ENCODE assay signal across 1 cellular context in genomic region chr2:182064024-182064880, GRCh38.
TF ChIP-seq lines count a peak whose summit lies in the region.

No MANE protein-coding gene starts in this region.

TF ChIP-seq in SK-N-SH treated with all-trans-retinoic acid at 6 μM for 48 hours, 23 proteins besides CTCF, POLR2A, EP300 and RAD21 (continued from another document):
- TF ChIP-seq, protein P1, sequence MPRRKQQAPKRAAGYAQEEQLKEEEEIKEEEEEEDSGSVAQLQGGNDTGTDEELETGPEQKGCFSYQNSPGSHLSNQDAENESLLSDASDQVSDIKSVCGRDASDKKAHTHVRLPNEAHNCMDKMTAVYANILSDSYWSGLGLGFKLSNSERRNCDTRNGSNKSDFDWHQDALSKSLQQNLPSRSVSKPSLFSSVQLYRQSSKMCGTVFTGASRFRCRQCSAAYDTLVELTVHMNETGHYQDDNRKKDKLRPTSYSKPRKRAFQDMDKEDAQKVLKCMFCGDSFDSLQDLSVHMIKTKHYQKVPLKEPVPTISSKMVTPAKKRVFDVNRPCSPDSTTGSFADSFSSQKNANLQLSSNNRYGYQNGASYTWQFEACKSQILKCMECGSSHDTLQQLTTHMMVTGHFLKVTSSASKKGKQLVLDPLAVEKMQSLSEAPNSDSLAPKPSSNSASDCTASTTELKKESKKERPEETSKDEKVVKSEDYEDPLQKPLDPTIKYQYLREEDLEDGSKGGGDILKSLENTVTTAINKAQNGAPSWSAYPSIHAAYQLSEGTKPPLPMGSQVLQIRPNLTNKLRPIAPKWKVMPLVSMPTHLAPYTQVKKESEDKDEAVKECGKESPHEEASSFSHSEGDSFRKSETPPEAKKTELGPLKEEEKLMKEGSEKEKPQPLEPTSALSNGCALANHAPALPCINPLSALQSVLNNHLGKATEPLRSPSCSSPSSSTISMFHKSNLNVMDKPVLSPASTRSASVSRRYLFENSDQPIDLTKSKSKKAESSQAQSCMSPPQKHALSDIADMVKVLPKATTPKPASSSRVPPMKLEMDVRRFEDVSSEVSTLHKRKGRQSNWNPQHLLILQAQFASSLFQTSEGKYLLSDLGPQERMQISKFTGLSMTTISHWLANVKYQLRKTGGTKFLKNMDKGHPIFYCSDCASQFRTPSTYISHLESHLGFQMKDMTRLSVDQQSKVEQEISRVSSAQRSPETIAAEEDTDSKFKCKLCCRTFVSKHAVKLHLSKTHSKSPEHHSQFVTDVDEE (CRISPR knock-in tag; IDR thresholded peaks at IDR 0.05): no peak
- no peak for TF ChIP-seq ISL1 (CRISPR knock-in tag; IDR thresholded peaks at IDR 0.05)
- TF ChIP-seq, protein P2, sequence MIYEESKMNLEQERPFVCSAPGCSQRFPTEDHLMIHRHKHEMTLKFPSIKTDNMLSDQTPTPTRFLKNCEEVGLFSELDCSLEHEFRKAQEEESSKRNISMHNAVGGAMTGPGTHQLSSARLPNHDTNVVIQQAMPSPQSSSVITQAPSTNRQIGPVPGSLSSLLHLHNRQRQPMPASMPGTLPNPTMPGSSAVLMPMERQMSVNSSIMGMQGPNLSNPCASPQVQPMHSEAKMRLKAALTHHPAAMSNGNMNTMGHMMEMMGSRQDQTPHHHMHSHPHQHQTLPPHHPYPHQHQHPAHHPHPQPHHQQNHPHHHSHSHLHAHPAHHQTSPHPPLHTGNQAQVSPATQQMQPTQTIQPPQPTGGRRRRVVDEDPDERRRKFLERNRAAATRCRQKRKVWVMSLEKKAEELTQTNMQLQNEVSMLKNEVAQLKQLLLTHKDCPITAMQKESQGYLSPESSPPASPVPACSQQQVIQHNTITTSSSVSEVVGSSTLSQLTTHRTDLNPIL (CRISPR knock-in tag; IDR thresholded peaks at IDR 0.05; ENCODE audit: low read depth): no peak
- no peak for TF ChIP-seq ZNF70 (CRISPR knock-in tag; IDR thresholded peaks at IDR 0.05)
- TF ChIP-seq ZFP3 (CRISPR knock-in tag; IDR thresholded peaks at IDR 0.05): no peak
- TF ChIP-seq POU6F1 (CRISPR knock-in tag; IDR thresholded peaks at IDR 0.05; ENCODE audit: borderline replicate concordance, low read depth): no peak
- TF ChIP-seq PPARA (CRISPR knock-in tag; IDR thresholded peaks at IDR 0.05; ENCODE audit: borderline replicate concordance): no peak
- TF ChIP-seq CSDC2 (CRISPR knock-in tag; IDR thresholded peaks at IDR 0.05): no peak
- TF ChIP-seq ZNF8 (CRISPR knock-in tag; IDR thresholded peaks at IDR 0.05): no peak
- TF ChIP-seq ZFP30 (CRISPR knock-in tag; IDR thresholded peaks at IDR 0.05): no peak
- no peak for TF ChIP-seq TCF4 (CRISPR knock-in tag; IDR thresholded peaks at IDR 0.05; ENCODE audit: borderline replicate concordance)
- TF ChIP-seq BACH2 (CRISPR knock-in tag; IDR thresholded peaks at IDR 0.05; ENCODE audit: borderline replicate concordance): no peak
- no peak for TF ChIP-seq SNAI2 (CRISPR knock-in tag; IDR thresholded peaks at IDR 0.05)
